16 cellular contexts compared by ENCODE assay signal in the genomic region with DNA sequence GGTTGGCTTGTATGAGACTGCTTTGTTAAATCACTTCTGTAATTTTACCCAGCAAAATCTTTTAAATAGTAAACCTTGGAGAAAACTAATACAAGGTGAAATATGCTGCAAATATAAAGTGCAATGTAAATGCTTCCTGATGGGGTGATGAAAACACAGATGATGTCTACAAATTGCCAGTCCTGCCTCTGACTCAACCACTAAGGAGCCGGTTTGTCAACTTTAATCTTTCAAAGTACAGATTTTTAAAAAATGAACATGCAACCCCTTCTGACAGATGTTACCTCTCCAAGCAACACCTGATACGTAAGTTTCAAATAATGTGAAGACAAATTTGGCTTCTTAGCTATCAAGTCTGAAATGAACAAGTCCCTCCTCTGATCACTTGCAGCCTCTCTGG.
DNase-seq lines count a peak whose midpoint lies in the region; ATAC-seq and TF ChIP-seq lines count a peak whose summit lies in the region.
"Had no signal": no experiment of that assay in that cellular context is flagged by ENCODE, and none has a peak within 500 bp of the region (broad histone marks: within the 10 kb centered on the region; RNA-seq: fewer than 3 reads in every experiment).

No MANE protein-coding gene starts in this region.

- no peaks in the 10 kb centered on the region for H3K79me2 ChIP-seq in PC-3 (ENCODE audit: low read length)
- H3K79me2 ChIP-seq in trophoblast cell (ENCODE audit: control insufficient read depth, insufficient read depth, low read length, poor library complexity), result no peaks in the 10 kb centered on the region

- H3K18ac ChIP-seq in trophoblast cell (ENCODE audit: low read length), result no peak overlapping the region

- no peaks in the 10 kb centered on the region for H3K36me3 ChIP-seq in PC-3 (ENCODE audit: low read depth, low read length)
- no peaks in the 10 kb centered on the region for H3K36me3 ChIP-seq in trophoblast cell (ENCODE audit: control insufficient read depth in 1 of 2, insufficient read depth in 2 of 2, low read length in 2 of 2)
- H3K36me3 ChIP-seq in upper lobe of left lung, result no peaks in the 10 kb centered on the region

- no peak overlapping the region for H3K14ac ChIP-seq in trophoblast cell (ENCODE audit: low read length)

- H2AFZ ChIP-seq in PC-3 (ENCODE audit: low read length) (no peak overlapping the region), trophoblast cell (ENCODE audit: insufficient read depth, low read length, poor library complexity) (no peak overlapping the region)

- peaks cover 19% of the 10 kb centered on the region for H3K4me1 ChIP-seq in PC-3 (ENCODE audit: insufficient read depth, low read length)
- H3K4me1 ChIP-seq in trophoblast cell (ENCODE audit: control insufficient read depth in 1 of 2, insufficient read depth in 2 of 2, low read length in 2 of 2), result no peaks in the 10 kb centered on the region
- no peaks in the 10 kb centered on the region for H3K4me1 ChIP-seq in upper lobe of left lung

- H3K27me3 ChIP-seq in PC-3 (ENCODE audit: low read length), result no peaks in the 10 kb centered on the region
- H3K27me3 ChIP-seq in trophoblast cell (ENCODE audit: insufficient read depth, low read length), result no peaks in the 10 kb centered on the region
- no peaks in the 10 kb centered on the region for H3K27me3 ChIP-seq in upper lobe of left lung

- H3K9me3 ChIP-seq in PC-3 (ENCODE audit: low read length), result no peaks in the 10 kb centered on the region
- H3K9me3 ChIP-seq in trophoblast cell (ENCODE audit: insufficient read depth, low read depth, low read length), result peaks cover 4% of the 10 kb centered on the region
- H3K9me3 ChIP-seq in upper lobe of left lung, result no peaks in the 10 kb centered on the region

- no TSS peak for BruUV-seq in PC-3 (replicated peaks; lab: Mats Ljungman, UMichigan)

- peak; percentile 23 for DNase-seq in DMS79 treated with DMSO at 0.1 percent for 48 hours (lab: John Stamatoyannopoulos, UW)
- no peak for DNase-seq in DMS79 (lab: John Stamatoyannopoulos, UW)
- DNase-seq in PC-3, result peak; percentile 73
- DNase-seq in epithelial cell of esophagus (ENCODE audit: low read depth), result peak; percentile 84
- peak; percentile 13 to 66 for DNase-seq in trophoblast cell
- no peak for DNase-seq in NCI-H446 treated with DMSO at 0.1 percent for 48 hours (lab: John Stamatoyannopoulos, UW)
- no peak for DNase-seq in upper lobe of left lung
- DNase-seq: CD8-positive, alpha-beta T cell; COR-L47; DMS153; GF-D8; HCEC 1CT; HFFc6 had no signal

- H3K4me3 ChIP-seq in PC-3 (ENCODE audit: low read length) (no peak overlapping the region), epithelial cell of esophagus (ENCODE audit: low read length) (no peak overlapping the region), trophoblast cell (ENCODE audit: low read depth, low read length) (no peak overlapping the region), upper lobe of left lung (no peak overlapping the region)

- H2AK5ac ChIP-seq in trophoblast cell (ENCODE audit: low read length), result no peak overlapping the region

- H3K9ac ChIP-seq in PC-3 (ENCODE audit: low read length), result no peak overlapping the region
- no peak overlapping the region for H3K9ac ChIP-seq in trophoblast cell (ENCODE audit: low read length)

- no peak overlapping the region for H3K4ac ChIP-seq in trophoblast cell (ENCODE audit: low read depth, low read length)

- H4K20me1 ChIP-seq in PC-3 (ENCODE audit: low read length), result no peaks in the 10 kb centered on the region

- no peaks in the 10 kb centered on the region for H3K79me1 ChIP-seq in trophoblast cell (ENCODE audit: low read length)

- H3K27ac ChIP-seq in PC-3 (ENCODE audit: low read length) (no peak overlapping the region), trophoblast cell (ENCODE audit: low read depth, low read length) (no peak overlapping the region), upper lobe of left lung (no peak overlapping the region)
- H3K27ac ChIP-seq: 22Rv1, HL-60 had no signal

- no peak for TF ChIP-seq EP300 in upper lobe of left lung (IDR thresholded peaks at IDR 0.05)

- H2BK120ac ChIP-seq in trophoblast cell (ENCODE audit: insufficient read depth, low read length, poor library complexity), result no peak overlapping the region

- POLR2A ChIA-PET in PC-3 (lab: Charles Lee; ENCODE audit: unreplicated experiment), result no interaction called here

- no peak overlapping the region for H3K23ac ChIP-seq in trophoblast cell (ENCODE audit: low read length)

- H3K4me2 ChIP-seq in PC-3 (ENCODE audit: low read length) (peak overlapping the region; percentile 40), trophoblast cell (ENCODE audit: low read length) (no peak overlapping the region)

- no peak overlapping the region for H4K12ac ChIP-seq in trophoblast cell (ENCODE audit: low read depth, low read length)

- ATAC-seq in PC-3 (peak; percentile 44; the same call in 1 of the 2 replicates), HG03045 (IDR thresholded peaks at IDR 0.05; ENCODE audit: unreplicated experiment) (no peak), upper lobe of left lung (ENCODE audit: low FRiP score in 2 of 2) (no peak)
- ATAC-seq: CD8-positive, alpha-beta T cell had no signal

- intact Hi-C loops in PC-3 (cut with micrococcal nuclease), result no loop called here

- CTCF ChIA-PET in PC-3 (lab: Charles Lee), result no interaction called here

- H4K91ac ChIP-seq in trophoblast cell (ENCODE audit: low read depth, low read length), result no peak overlapping the region

- no peak overlapping the region for H2BK5ac ChIP-seq in trophoblast cell (ENCODE audit: low read depth, low read length, poor library complexity)

- TF ChIP-seq POLR2A in upper lobe of left lung (IDR thresholded peaks at IDR 0.05), result no peak

- no CpG with 5 or more reads among the region's 2 CpGs for WGBS in trophoblast cell (ENCODE audit: extremely low coverage, insufficient coverage, insufficient read length)
- WGBS in upper lobe of left lung, 2 donors, result 72 to 80% methylated on average over 2 of the region's 2 CpGs

- H3K9me2 ChIP-seq in PC-3 (replicated peaks; ENCODE audit: low read length), result no peaks in the 10 kb centered on the region

- H2BK12ac ChIP-seq in trophoblast cell (ENCODE audit: low read length), result no peak overlapping the region

- TF ChIP-seq CTCF in PC-3 (conservative IDR thresholded peaks at IDR 0.05; ENCODE audit: low read depth, low read length) (no peak), epithelial cell of esophagus (IDR thresholded peaks at IDR 0.05; ENCODE audit: insufficient read depth, low read depth, low read length, missing control alignments) (no peak), upper lobe of left lung (IDR thresholded peaks at IDR 0.05) (no peak)

- no peaks in the 10 kb centered on the region for H3F3A ChIP-seq in PC-3 (ENCODE audit: low read length, unreplicated experiment)

- no peak overlapping the region for H4K8ac ChIP-seq in trophoblast cell (ENCODE audit: low read depth, low read length)

Comparison
In these comparisons a context has a peak if more than half of its experiments do, and no peak if none do; other contexts are left out.
1. DNase-seq: peak in DMS79 treated with DMSO at 0.1 percent for 48 hours (single experiment), PC-3 (single experiment), epithelial cell of esophagus (single experiment) and trophoblast cell (2 of 2); none in DMS79 (single experiment), NCI-H446 treated with DMSO at 0.1 percent for 48 hours (single experiment) and upper lobe of left lung (0 of 2).